In the genomic region with DNA sequence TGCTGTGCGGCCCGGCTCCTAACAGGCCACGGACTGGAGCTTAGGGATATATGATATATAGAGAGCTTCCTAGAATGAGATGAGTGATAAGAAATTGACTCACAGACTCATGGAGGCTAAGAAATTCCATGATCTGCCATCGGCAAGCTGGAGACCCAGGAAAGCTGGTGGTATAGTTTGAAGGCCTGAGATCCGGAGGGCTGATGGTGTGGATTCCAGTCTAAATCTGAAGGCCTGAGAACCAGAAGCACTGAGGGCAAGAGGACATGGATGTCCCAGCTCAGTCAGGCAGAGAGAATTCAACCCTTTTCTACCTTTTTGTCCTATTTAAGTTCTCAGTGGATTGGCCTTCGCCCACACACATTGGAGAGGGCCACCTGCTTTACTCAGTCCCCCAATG, we compare ENCODE assay signal across 34 cellular contexts.
"Had no signal": no experiment of that assay in that cellular context is flagged by ENCODE, and none has a peak within 500 bp of the region (broad histone marks: within the 10 kb centered on the region; RNA-seq: fewer than 3 reads in every experiment).

No MANE protein-coding gene starts in this region.

- H3K9me3 ChIP-seq: MG63 had no signal

- H3K4me3 ChIP-seq: MG63 had no signal

- H3K27ac ChIP-seq: KMS-11 had no signal

- H3K4me2 ChIP-seq: KMS-11 had no signal

- H3K36me3 ChIP-seq: MG63 had no signal

- DNase-seq: Karpas-422, Kasumi-1, KG1, MG63, MM.1S, MV-4-11, NCI-H1048, NCI-H1092, NCI-H1092 treated with DMSO at 0.1 percent for 48 hours, NCI-H1105, NCI-H1105 treated with DMSO at 0.1 percent for 48 hours, NCI-H1417, NCI-H1417 treated with DMSO at 0.1 percent for 48 hours, NCI-H1436, NCI-H1436 treated with DMSO at 0.1 percent for 48 hours, NCI-H146, NCI-H1694, NCI-H1694 treated with DMSO at 0.1 percent for 48 hours, NCI-H187, NCI-H187 treated with DMSO at 0.1 percent for 48 hours, NCI-H1930, NCI-H2029, NCI-H2029 treated with DMSO at 0.1 percent for 48 hours, NCI-H2081, NCI-H2081 treated with DMSO at 0.1 percent for 48 hours, NCI-H2107, NCI-H2171, NCI-H2171 treated with DMSO at 0.1 percent for 48 hours, NCI-H2227 treated with DMSO at 0.1 percent for 48 hours, NCI-H226, NCI-H446, NCI-H446 treated with DMSO at 0.1 percent for 48 hours, NCI-H510A had no signal

- H3K9ac ChIP-seq: KMS-11 had no signal
